ENCODE assay signal across 3 cellular contexts in the genomic region with DNA sequence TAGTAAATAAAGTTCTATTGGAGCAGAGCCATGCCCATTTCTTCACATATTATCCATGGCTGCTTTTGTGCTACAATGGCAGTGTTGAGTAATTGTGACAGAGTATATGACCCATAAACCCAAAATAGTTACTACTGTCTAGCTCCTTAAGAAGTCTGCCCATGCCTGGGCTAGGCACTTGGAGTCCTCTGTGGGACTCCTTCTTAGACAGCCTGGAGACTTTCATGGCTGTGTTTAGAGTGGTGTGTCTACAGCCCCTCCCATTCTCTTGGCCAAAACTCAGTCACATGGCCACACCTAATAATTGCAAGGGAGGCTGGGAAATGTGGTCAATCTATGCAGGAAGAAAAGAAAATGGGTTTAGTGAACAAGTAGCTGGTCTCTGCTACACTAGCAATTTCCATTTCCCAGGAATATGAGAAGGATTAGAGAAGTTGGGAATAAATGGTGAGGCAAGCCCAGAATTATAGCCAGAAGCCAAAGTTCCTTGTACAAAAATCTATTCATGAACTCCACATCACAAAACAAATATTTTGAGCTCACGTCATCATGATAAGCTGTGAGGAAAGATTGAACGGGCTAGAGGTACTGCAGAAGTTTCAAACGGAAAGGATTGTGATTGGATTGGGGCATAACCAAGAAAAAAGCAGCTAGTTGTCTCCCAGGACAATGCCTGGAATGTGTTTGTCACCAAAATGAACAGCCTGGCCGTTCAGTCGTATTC.
TF ChIP-seq lines count a peak whose summit lies in the region.

No MANE protein-coding gene starts in this region.

TF ChIP-seq in WTC11, 78 proteins besides CTCF, POLR2A, EP300 and RAD21 (continues in another document):
- TF ChIP-seq TEAD1 (CRISPR knock-in tag; IDR thresholded peaks at IDR 0.05) (no peak), ESRRA (CRISPR knock-in tag; IDR thresholded peaks at IDR 0.05; ENCODE audit: borderline replicate concordance) (no peak), NFYB (CRISPR knock-in tag; conservative IDR thresholded peaks at IDR 0.05; ENCODE audit: low read depth) (no peak), FOXJ3 (CRISPR knock-in tag; IDR thresholded peaks at IDR 0.05; ENCODE audit: borderline replicate concordance) (no peak), IRF2 (CRISPR knock-in tag; IDR thresholded peaks at IDR 0.05; ENCODE audit: borderline replicate concordance, low read depth) (no peak), CREB1 (CRISPR knock-in tag; IDR thresholded peaks at IDR 0.05) (no peak), TEAD4 (CRISPR knock-in tag; IDR thresholded peaks at IDR 0.05) (no peak)
- TF ChIP-seq, protein P1, sequence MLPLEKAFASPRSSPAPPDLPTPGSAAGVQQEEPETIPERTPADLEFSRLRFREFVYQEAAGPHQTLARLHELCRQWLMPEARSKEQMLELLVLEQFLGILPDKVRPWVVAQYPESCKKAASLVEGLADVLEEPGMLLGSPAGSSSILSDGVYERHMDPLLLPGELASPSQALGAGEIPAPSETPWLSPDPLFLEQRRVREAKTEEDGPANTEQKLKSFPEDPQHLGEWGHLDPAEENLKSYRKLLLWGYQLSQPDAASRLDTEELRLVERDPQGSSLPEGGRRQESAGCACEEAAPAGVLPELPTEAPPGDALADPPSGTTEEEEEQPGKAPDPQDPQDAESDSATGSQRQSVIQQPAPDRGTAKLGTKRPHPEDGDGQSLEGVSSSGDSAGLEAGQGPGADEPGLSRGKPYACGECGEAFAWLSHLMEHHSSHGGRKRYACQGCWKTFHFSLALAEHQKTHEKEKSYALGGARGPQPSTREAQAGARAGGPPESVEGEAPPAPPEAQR (CRISPR knock-in tag; IDR thresholded peaks at IDR 0.05), result no peak
- TF ChIP-seq, protein P2, sequence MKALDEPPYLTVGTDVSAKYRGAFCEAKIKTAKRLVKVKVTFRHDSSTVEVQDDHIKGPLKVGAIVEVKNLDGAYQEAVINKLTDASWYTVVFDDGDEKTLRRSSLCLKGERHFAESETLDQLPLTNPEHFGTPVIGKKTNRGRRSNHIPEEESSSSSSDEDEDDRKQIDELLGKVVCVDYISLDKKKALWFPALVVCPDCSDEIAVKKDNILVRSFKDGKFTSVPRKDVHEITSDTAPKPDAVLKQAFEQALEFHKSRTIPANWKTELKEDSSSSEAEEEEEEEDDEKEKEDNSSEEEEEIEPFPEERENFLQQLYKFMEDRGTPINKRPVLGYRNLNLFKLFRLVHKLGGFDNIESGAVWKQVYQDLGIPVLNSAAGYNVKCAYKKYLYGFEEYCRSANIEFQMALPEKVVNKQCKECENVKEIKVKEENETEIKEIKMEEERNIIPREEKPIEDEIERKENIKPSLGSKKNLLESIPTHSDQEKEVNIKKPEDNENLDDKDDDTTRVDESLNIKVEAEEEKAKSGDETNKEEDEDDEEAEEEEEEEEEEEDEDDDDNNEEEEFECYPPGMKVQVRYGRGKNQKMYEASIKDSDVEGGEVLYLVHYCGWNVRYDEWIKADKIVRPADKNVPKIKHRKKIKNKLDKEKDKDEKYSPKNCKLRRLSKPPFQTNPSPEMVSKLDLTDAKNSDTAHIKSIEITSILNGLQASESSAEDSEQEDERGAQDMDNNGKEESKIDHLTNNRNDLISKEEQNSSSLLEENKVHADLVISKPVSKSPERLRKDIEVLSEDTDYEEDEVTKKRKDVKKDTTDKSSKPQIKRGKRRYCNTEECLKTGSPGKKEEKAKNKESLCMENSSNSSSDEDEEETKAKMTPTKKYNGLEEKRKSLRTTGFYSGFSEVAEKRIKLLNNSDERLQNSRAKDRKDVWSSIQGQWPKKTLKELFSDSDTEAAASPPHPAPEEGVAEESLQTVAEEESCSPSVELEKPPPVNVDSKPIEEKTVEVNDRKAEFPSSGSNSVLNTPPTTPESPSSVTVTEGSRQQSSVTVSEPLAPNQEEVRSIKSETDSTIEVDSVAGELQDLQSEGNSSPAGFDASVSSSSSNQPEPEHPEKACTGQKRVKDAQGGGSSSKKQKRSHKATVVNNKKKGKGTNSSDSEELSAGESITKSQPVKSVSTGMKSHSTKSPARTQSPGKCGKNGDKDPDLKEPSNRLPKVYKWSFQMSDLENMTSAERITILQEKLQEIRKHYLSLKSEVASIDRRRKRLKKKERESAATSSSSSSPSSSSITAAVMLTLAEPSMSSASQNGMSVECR (CRISPR knock-in tag; IDR thresholded peaks at IDR 0.05; ENCODE audit: borderline replicate concordance), result no peak
- TF ChIP-seq, protein P3, sequence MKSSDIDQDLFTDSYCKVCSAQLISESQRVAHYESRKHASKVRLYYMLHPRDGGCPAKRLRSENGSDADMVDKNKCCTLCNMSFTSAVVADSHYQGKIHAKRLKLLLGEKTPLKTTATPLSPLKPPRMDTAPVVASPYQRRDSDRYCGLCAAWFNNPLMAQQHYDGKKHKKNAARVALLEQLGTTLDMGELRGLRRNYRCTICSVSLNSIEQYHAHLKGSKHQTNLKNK (CRISPR knock-in tag; IDR thresholded peaks at IDR 0.05), result no peak

TF ChIP-seq in liver, 16 proteins besides CTCF, POLR2A, EP300 and RAD21:
- no peak for TF ChIP-seq TAF1 (conservative IDR thresholded peaks at IDR 0.05)
- no peak for TF ChIP-seq GABPA (IDR thresholded peaks at IDR 0.05 in 1 of 2, conservative IDR thresholded peaks at IDR 0.05 in 1 of 2)
- no peak for TF ChIP-seq FOXA2 (IDR thresholded peaks at IDR 0.05)
- TF ChIP-seq SP1 (IDR thresholded peaks at IDR 0.05), result no peak
- TF ChIP-seq NR2F2 (IDR thresholded peaks at IDR 0.05), result no peak
- TF ChIP-seq, protein P4, sequence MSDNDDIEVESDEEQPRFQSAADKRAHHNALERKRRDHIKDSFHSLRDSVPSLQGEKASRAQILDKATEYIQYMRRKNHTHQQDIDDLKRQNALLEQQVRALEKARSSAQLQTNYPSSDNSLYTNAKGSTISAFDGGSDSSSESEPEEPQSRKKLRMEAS (IDR thresholded peaks at IDR 0.05), result no peak
- no peak for TF ChIP-seq EGR1 (IDR thresholded peaks at IDR 0.05; ENCODE audit: low read depth in 2 of 2)
- no peak for TF ChIP-seq YY1 (IDR thresholded peaks at IDR 0.05)
- no peak for TF ChIP-seq HNF4G (IDR thresholded peaks at IDR 0.05)
- TF ChIP-seq JUND (IDR thresholded peaks at IDR 0.05), result no peak
- no peak for TF ChIP-seq FOXA1 (IDR thresholded peaks at IDR 0.05)
- peak in 1 of 2 donors; percentile 48 for TF ChIP-seq HNF4A (conservative IDR thresholded peaks at IDR 0.05)
- peak in 1 of 2 donors; percentile 15 for TF ChIP-seq RXRA (IDR thresholded peaks at IDR 0.05)
- TF ChIP-seq, protein P5, sequence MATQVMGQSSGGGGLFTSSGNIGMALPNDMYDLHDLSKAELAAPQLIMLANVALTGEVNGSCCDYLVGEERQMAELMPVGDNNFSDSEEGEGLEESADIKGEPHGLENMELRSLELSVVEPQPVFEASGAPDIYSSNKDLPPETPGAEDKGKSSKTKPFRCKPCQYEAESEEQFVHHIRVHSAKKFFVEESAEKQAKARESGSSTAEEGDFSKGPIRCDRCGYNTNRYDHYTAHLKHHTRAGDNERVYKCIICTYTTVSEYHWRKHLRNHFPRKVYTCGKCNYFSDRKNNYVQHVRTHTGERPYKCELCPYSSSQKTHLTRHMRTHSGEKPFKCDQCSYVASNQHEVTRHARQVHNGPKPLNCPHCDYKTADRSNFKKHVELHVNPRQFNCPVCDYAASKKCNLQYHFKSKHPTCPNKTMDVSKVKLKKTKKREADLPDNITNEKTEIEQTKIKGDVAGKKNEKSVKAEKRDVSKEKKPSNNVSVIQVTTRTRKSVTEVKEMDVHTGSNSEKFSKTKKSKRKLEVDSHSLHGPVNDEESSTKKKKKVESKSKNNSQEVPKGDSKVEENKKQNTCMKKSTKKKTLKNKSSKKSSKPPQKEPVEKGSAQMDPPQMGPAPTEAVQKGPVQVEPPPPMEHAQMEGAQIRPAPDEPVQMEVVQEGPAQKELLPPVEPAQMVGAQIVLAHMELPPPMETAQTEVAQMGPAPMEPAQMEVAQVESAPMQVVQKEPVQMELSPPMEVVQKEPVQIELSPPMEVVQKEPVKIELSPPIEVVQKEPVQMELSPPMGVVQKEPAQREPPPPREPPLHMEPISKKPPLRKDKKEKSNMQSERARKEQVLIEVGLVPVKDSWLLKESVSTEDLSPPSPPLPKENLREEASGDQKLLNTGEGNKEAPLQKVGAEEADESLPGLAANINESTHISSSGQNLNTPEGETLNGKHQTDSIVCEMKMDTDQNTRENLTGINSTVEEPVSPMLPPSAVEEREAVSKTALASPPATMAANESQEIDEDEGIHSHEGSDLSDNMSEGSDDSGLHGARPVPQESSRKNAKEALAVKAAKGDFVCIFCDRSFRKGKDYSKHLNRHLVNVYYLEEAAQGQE (IDR thresholded peaks at IDR 0.05), result no peak
- TF ChIP-seq, protein P6, sequence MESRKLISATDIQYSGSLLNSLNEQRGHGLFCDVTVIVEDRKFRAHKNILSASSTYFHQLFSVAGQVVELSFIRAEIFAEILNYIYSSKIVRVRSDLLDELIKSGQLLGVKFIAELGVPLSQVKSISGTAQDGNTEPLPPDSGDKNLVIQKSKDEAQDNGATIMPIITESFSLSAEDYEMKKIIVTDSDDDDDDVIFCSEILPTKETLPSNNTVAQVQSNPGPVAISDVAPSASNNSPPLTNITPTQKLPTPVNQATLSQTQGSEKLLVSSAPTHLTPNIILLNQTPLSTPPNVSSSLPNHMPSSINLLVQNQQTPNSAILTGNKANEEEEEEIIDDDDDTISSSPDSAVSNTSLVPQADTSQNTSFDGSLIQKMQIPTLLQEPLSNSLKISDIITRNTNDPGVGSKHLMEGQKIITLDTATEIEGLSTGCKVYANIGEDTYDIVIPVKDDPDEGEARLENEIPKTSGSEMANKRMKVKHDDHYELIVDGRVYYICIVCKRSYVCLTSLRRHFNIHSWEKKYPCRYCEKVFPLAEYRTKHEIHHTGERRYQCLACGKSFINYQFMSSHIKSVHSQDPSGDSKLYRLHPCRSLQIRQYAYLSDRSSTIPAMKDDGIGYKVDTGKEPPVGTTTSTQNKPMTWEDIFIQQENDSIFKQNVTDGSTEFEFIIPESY (IDR thresholded peaks at IDR 0.05), result no peak

TF ChIP-seq in HEK293T, 16 proteins besides CTCF, POLR2A, EP300 and RAD21:
- TF ChIP-seq SUZ12 (IDR thresholded peaks at IDR 0.05), result no peak
- no peak for TF ChIP-seq FOXK2 (IDR thresholded peaks at IDR 0.05)
- TF ChIP-seq BHLHE40 (IDR thresholded peaks at IDR 0.05; ENCODE audit: borderline replicate concordance), result no peak
- TF ChIP-seq L3MBTL2 (conservative IDR thresholded peaks at IDR 0.05), result no peak
- TF ChIP-seq NFRKB (IDR thresholded peaks at IDR 0.05), result no peak
- TF ChIP-seq HDGF (IDR thresholded peaks at IDR 0.05; ENCODE audit: borderline replicate concordance), result no peak
- TF ChIP-seq ZNF384 (IDR thresholded peaks at IDR 0.05), result no peak
- no peak for TF ChIP-seq CTBP1 (IDR thresholded peaks at IDR 0.05; ENCODE audit: borderline replicate concordance)
- TF ChIP-seq ELF4 (IDR thresholded peaks at IDR 0.05), result no peak
- no peak for TF ChIP-seq TARDBP (IDR thresholded peaks at IDR 0.05)
- no peak for TF ChIP-seq ARNT (IDR thresholded peaks at IDR 0.05)
- TF ChIP-seq, protein P7, sequence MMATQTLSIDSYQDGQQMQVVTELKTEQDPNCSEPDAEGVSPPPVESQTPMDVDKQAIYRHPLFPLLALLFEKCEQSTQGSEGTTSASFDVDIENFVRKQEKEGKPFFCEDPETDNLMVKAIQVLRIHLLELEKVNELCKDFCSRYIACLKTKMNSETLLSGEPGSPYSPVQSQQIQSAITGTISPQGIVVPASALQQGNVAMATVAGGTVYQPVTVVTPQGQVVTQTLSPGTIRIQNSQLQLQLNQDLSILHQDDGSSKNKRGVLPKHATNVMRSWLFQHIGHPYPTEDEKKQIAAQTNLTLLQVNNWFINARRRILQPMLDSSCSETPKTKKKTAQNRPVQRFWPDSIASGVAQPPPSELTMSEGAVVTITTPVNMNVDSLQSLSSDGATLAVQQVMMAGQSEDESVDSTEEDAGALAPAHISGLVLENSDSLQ (IDR thresholded peaks at IDR 0.05), result no peak
- TF ChIP-seq SP1 (IDR thresholded peaks at IDR 0.05), result no peak
- no peak for TF ChIP-seq LEF1 (IDR thresholded peaks at IDR 0.05; ENCODE audit: borderline replicate concordance)
- no peak for TF ChIP-seq FOXM1 (IDR thresholded peaks at IDR 0.05; ENCODE audit: borderline replicate concordance)
- no peak for TF ChIP-seq FOXA1 (IDR thresholded peaks at IDR 0.05)
TF ChIP-seq in HEK293T: peak in this region for 0.
